In genomic region chr14:68473050-68473449, GRCh38 we compare ENCODE assay signal across 1 cellular context.
TF ChIP-seq lines count a peak whose summit lies in the region.

No MANE protein-coding gene starts in this region.

TF ChIP-seq in A549, 52 proteins besides CTCF, POLR2A, EP300 and RAD21 (continued from another document):
- TF ChIP-seq EHMT2 (IDR thresholded peaks at IDR 0.05; ENCODE audit: low read depth) (no peak), MYC (IDR thresholded peaks at IDR 0.05; ENCODE audit: borderline replicate concordance, low read length) (no peak), ZFP36 (IDR thresholded peaks at IDR 0.05; ENCODE audit: borderline replicate concordance, partially characterized antibody) (no peak)
